ENCODE assay signal across 1 cellular context in genomic region chr6:84691978-84692623, GRCh38.
TF ChIP-seq lines count a peak whose summit lies in the region.

No MANE protein-coding gene starts in this region.

TF ChIP-seq in WTC11, 78 proteins besides CTCF, POLR2A, EP300 and RAD21:
- TF ChIP-seq TEAD1 (CRISPR knock-in tag; IDR thresholded peaks at IDR 0.05): no peak
- TF ChIP-seq ZNF423 (CRISPR knock-in tag; IDR thresholded peaks at IDR 0.05): 0 out of 2 replicates have a peak, but pooled peaks have one; percentile 27
- no peak for TF ChIP-seq ELF4 (CRISPR knock-in tag; IDR thresholded peaks at IDR 0.05; ENCODE audit: low read depth)
TF ChIP-seq in WTC11: peak in this region for 1.
